10 cellular contexts compared by ENCODE assay signal in the genomic region with DNA sequence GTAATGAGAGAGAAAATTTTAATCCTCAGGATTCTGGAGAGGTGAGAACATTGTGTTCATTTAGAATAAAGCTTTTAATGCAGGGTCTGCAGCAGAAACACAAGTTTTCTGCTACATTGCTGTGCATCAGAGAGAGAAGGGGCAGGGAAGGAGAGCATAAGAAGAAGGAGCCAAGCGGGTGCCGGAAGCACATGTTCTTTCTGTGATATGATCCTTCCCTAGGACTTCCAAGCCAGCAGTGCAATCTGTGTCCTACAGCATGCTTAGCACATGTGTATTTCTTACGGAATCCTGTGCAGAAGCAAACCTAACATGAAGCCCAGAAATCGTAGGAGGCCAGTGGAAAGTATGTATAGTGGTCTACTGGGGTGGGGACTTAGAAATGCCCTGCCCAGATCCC.
"Had no signal": no experiment of that assay in that cellular context is flagged by ENCODE, and none has a peak within 500 bp of the region (broad histone marks: within the 10 kb centered on the region; RNA-seq: fewer than 3 reads in every experiment).

No MANE protein-coding gene starts in this region.

- H3K9me3 Mint-ChIP-seq: GM23338, IgD-negative memory B cell had no signal

- H3K27ac Mint-ChIP-seq: GM23338, HFFc6, IgD-negative memory B cell had no signal

- H3K9ac ChIP-seq: KMS-11 had no signal

- H3K9me3 ChIP-seq: HAP-1 had no signal

- H3K4me3 ChIP-seq: GM23338, HAP-1 had no signal

- H3K4me3 Mint-ChIP-seq: GM23338, HFFc6, IgD-negative memory B cell had no signal

- ATAC-seq: GM23338, HCT116, HepG2 had no signal

- H3K4me1 ChIP-seq: HAP-1 had no signal

- H3K4me2 ChIP-seq: GM23338, KMS-11 had no signal

- DNase-seq: H7, HFFc6, KBM-7 had no signal

- H2AFZ ChIP-seq: GM23338 had no signal

- H3K36me3 ChIP-seq: HAP-1 had no signal

- FAIRE-seq: HepG2 had no signal

- H3K4me1 Mint-ChIP-seq: GM23338, IgD-negative memory B cell had no signal

- H3K36me3 Mint-ChIP-seq: IgD-negative memory B cell had no signal

- H3K27ac ChIP-seq: HL-60, KMS-11 had no signal
